1 cellular context compared by ENCODE assay signal in genomic region chr2:74833418-74834233, GRCh38.
TF ChIP-seq lines count a peak whose summit lies in the region.

Gene HK2, plus strand, starts transcription at chr2:74834127. Its CDS starts 454 bp downstream, at chr2:74834581.

TF ChIP-seq in HepG2, 621 proteins besides CTCF, POLR2A, EP300 and RAD21 (continued from another document and continues in another):
- TF ChIP-seq, protein P1, sequence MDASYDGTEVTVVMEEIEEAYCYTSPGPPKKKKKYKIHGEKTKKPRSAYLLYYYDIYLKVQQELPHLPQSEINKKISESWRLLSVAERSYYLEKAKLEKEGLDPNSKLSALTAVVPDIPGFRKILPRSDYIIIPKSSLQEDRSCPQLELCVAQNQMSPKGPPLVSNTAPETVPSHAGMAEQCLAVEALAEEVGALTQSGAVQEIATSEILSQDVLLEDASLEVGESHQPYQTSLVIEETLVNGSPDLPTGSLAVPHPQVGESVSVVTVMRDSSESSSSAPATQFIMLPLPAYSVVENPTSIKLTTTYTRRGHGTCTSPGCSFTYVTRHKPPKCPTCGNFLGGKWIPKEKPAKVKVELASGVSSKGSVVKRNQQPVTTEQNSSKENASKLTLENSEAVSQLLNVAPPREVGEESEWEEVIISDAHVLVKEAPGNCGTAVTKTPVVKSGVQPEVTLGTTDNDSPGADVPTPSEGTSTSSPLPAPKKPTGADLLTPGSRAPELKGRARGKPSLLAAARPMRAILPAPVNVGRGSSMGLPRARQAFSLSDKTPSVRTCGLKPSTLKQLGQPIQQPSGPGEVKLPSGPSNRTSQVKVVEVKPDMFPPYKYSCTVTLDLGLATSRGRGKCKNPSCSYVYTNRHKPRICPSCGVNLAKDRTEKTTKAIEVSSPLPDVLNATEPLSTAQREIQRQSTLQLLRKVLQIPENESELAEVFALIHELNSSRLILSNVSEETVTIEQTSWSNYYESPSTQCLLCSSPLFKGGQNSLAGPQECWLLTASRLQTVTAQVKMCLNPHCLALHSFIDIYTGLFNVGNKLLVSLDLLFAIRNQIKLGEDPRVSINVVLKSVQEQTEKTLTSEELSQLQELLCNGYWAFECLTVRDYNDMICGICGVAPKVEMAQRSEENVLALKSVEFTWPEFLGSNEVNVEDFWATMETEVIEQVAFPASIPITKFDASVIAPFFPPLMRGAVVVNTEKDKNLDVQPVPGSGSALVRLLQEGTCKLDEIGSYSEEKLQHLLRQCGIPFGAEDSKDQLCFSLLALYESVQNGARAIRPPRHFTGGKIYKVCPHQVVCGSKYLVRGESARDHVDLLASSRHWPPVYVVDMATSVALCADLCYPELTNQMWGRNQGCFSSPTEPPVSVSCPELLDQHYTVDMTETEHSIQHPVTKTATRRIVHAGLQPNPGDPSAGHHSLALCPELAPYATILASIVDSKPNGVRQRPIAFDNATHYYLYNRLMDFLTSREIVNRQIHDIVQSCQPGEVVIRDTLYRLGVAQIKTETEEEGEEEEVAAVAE (CRISPR knock-in tag; IDR thresholded peaks at IDR 0.05; ENCODE audit: borderline replicate concordance): peak; percentile 18; the same call in 1 of the 2 replicates
- no peak for TF ChIP-seq REXO4 (CRISPR knock-in tag; IDR thresholded peaks at IDR 0.05; ENCODE audit: borderline replicate concordance)
- TF ChIP-seq, protein P2, sequence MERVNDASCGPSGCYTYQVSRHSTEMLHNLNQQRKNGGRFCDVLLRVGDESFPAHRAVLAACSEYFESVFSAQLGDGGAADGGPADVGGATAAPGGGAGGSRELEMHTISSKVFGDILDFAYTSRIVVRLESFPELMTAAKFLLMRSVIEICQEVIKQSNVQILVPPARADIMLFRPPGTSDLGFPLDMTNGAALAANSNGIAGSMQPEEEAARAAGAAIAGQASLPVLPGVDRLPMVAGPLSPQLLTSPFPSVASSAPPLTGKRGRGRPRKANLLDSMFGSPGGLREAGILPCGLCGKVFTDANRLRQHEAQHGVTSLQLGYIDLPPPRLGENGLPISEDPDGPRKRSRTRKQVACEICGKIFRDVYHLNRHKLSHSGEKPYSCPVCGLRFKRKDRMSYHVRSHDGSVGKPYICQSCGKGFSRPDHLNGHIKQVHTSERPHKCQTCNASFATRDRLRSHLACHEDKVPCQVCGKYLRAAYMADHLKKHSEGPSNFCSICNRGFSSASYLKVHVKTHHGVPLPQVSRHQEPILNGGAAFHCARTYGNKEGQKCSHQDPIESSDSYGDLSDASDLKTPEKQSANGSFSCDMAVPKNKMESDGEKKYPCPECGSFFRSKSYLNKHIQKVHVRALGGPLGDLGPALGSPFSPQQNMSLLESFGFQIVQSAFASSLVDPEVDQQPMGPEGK (CRISPR knock-in tag; IDR thresholded peaks at IDR 0.05): peak; percentile 76
- TF ChIP-seq NCOA1 (CRISPR knock-in tag; IDR thresholded peaks at IDR 0.05): 0 out of 2 replicates have a peak, but pooled peaks have one; percentile 16
- TF ChIP-seq NR2F1 (CRISPR knock-in tag; IDR thresholded peaks at IDR 0.05): no peak
- peak; percentile 66; the same call in 1 of the 2 replicates for TF ChIP-seq SIX4 (CRISPR knock-in tag; IDR thresholded peaks at IDR 0.05)
- TF ChIP-seq JUND (CRISPR knock-in tag; IDR thresholded peaks at IDR 0.05): no peak
- peak; percentile 66; the same call in 1 of the 2 replicates for TF ChIP-seq ZNF160 (CRISPR knock-in tag; IDR thresholded peaks at IDR 0.05)
- TF ChIP-seq ATF3 (CRISPR knock-in tag; IDR thresholded peaks at IDR 0.05): no peak
- TF ChIP-seq ZFY (CRISPR knock-in tag; IDR thresholded peaks at IDR 0.05): peak; percentile 83
- no peak for TF ChIP-seq ATF2 (CRISPR knock-in tag; IDR thresholded peaks at IDR 0.05)
- TF ChIP-seq REL (CRISPR knock-in tag; conservative IDR thresholded peaks at IDR 0.05): no peak; the same call in 1 of the 2 replicates
- TF ChIP-seq, protein P3, sequence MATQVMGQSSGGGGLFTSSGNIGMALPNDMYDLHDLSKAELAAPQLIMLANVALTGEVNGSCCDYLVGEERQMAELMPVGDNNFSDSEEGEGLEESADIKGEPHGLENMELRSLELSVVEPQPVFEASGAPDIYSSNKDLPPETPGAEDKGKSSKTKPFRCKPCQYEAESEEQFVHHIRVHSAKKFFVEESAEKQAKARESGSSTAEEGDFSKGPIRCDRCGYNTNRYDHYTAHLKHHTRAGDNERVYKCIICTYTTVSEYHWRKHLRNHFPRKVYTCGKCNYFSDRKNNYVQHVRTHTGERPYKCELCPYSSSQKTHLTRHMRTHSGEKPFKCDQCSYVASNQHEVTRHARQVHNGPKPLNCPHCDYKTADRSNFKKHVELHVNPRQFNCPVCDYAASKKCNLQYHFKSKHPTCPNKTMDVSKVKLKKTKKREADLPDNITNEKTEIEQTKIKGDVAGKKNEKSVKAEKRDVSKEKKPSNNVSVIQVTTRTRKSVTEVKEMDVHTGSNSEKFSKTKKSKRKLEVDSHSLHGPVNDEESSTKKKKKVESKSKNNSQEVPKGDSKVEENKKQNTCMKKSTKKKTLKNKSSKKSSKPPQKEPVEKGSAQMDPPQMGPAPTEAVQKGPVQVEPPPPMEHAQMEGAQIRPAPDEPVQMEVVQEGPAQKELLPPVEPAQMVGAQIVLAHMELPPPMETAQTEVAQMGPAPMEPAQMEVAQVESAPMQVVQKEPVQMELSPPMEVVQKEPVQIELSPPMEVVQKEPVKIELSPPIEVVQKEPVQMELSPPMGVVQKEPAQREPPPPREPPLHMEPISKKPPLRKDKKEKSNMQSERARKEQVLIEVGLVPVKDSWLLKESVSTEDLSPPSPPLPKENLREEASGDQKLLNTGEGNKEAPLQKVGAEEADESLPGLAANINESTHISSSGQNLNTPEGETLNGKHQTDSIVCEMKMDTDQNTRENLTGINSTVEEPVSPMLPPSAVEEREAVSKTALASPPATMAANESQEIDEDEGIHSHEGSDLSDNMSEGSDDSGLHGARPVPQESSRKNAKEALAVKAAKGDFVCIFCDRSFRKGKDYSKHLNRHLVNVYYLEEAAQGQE (IDR thresholded peaks at IDR 0.05; ENCODE audit: borderline replicate concordance in 1 of 2, low read depth in 1 of 2, low read length in 2 of 2): peak in 1 of 2 experiments; percentile 76; a peak in 1 of 4 replicates
- TF ChIP-seq ZNF710 (CRISPR knock-in tag; IDR thresholded peaks at IDR 0.05; ENCODE audit: borderline replicate concordance): 0 out of 2 replicates have a peak, but pooled peaks have one; percentile 13
- no peak for TF ChIP-seq NBN (conservative IDR thresholded peaks at IDR 0.05)
- TF ChIP-seq PBX2 (CRISPR knock-in tag; IDR thresholded peaks at IDR 0.05): no peak
- TF ChIP-seq KDM6A (CRISPR knock-in tag; IDR thresholded peaks at IDR 0.05; ENCODE audit: low read depth): no peak
- TF ChIP-seq ZNF563 (CRISPR knock-in tag; IDR thresholded peaks at IDR 0.05): peak; percentile 5; the same call in 1 of the 2 replicates
- TF ChIP-seq USF2 (IDR thresholded peaks at IDR 0.05; ENCODE audit: low read depth, low read length): no peak
- TF ChIP-seq USF2 (CRISPR knock-in tag; IDR thresholded peaks at IDR 0.05; ENCODE audit: borderline replicate concordance): no peak
- TF ChIP-seq ZNF577 (CRISPR knock-in tag; IDR thresholded peaks at IDR 0.05; ENCODE audit: borderline replicate concordance, low read depth): no peak
- peak; percentile 40 for TF ChIP-seq GATAD1 (CRISPR knock-in tag; IDR thresholded peaks at IDR 0.05)
- peak; percentile 46; the same call in 1 of the 2 replicates for TF ChIP-seq ZBTB14 (CRISPR knock-in tag; IDR thresholded peaks at IDR 0.05)
- TF ChIP-seq SRY (CRISPR knock-in tag; IDR thresholded peaks at IDR 0.05): no peak
- TF ChIP-seq ZBTB46 (CRISPR knock-in tag; IDR thresholded peaks at IDR 0.05; ENCODE audit: borderline replicate concordance): no peak
- no peak for TF ChIP-seq ZNF30 (CRISPR knock-in tag; IDR thresholded peaks at IDR 0.05)
- TF ChIP-seq ZSCAN25 (CRISPR knock-in tag; IDR thresholded peaks at IDR 0.05): no peak
- peak; percentile 30 for TF ChIP-seq SKI (IDR thresholded peaks at IDR 0.05; ENCODE audit: partially characterized antibody)
